Comparison of ENCODE assay signal across 36 cellular contexts in genomic region chr7:107778283-107778682, GRCh38. TPM values are rescaled to one million over a fixed set of nuclear protein-coding genes. Genes with fewer than 3 reads are reported as not detected.
"Had no signal": no experiment of that assay in that cellular context is flagged by ENCODE, and none has a peak within 500 bp of the region (broad histone marks: within the 10 kb centered on the region; RNA-seq: fewer than 3 reads in every experiment).

No MANE protein-coding gene starts in this region.

- H3K27ac ChIP-seq: brain microvascular endothelial cell, RWPE1, WERI-Rb-1 had no signal

- H3K36me3 ChIP-seq: brain microvascular endothelial cell, WERI-Rb-1 had no signal

- H3K4me3 ChIP-seq: K562 had no signal

- H3K27me3 ChIP-seq: brain microvascular endothelial cell had no signal

- DNase-seq: activated CD4-positive, alpha-beta memory T cell treated with anti-CD3 and anti-CD28 coated beads, Interleukin-2, amount 10 ng/mL, durations not matched to agents 7 days and 5 days; activated CD4-positive, alpha-beta T cell treated with anti-CD3 and anti-CD28 coated beads for 1 hour; activated CD4-positive, alpha-beta T cell treated with anti-CD3 and anti-CD28 coated beads for 48 hours; activated CD4-positive, CD25-positive, alpha-beta regulatory T cell; activated CD8-positive, alpha-beta memory T cell treated with anti-CD3 and anti-CD28 coated beads for 24 hours; activated CD8-positive, alpha-beta memory T cell treated with anti-CD3 and anti-CD28 coated beads, Interleukin-2, amount 10 ng/mL, durations not matched to agents 7 days and 5 days; activated CD8-positive, alpha-beta memory T cell treated with anti-CD3 and anti-CD28 coated beads, Interleukin-2, amount 50 U/mL, for 48 hours; activated effector memory CD4-positive, alpha-beta T cell treated with Interleukin-2 at 50 U/mL for 16 hours; activated naive CD4-positive, alpha-beta T cell treated with anti-CD3 and anti-CD28 coated beads, Interleukin-2, amount 10 ng/mL, durations not matched to agents 7 days and 5 days; activated naive CD8-positive, alpha-beta T cell treated with anti-CD3 and anti-CD28 coated beads for 36 hours; activated T-cell treated with anti-CD3 and anti-CD28 coated beads, Interleukin-2, amount 50 U/mL, for 48 hours; amniotic stem cell; aorta; brain microvascular endothelial cell; NCI-H1092 treated with DMSO at 0.1 percent for 48 hours; NCI-H1417; NCI-H146; NCI-H187; NCI-H2029 treated with DMSO at 0.1 percent for 48 hours; NCI-H2107; NCI-H2171; NCI-H510A; NCI-H526; NCI-H748 treated with DMSO at 0.1 percent for 48 hours; NK-92 treated with Interleukin-12 subunit alpha and Interleukin-12 subunit beta, amount 100 ng/mL, for 24 hours; PC-3; SIG-M5; T-cell; T-helper 17 cell; WERI-Rb-1 had no signal

- ATAC-seq: activated CD8-positive, alpha-beta memory T cell treated with anti-CD3 and anti-CD28 coated beads, Interleukin-2, amount 10 ng/mL, durations not matched to agents 7 days and 5 days; K562; PC-3; Right ventricle myocardium inferior; SK-N-SH treated with all-trans-retinoic acid at 6 μM for 48 hours; T-cell; T-helper 17 cell had no signal

RNA-seq across cellular contexts. Expression of gene SLC26A3, which starts 24.7 kb away (rescaled TPM):
- total RNA-seq: activated CD4-positive, alpha-beta memory T cell treated with anti-CD3 and anti-CD28 coated beads, Interleukin-2, amount 10 ng/mL, durations not matched to agents 7 days and 5 days; activated CD8-positive, alpha-beta memory T cell treated with anti-CD3 and anti-CD28 coated beads, Interleukin-2, amount 10 ng/mL, durations not matched to agents 7 days and 5 days; activated naive CD8-positive, alpha-beta T cell treated with anti-CD3 and anti-CD28 coated beads for 36 hours; aorta; M059J; PC-3; Right ventricle myocardium inferior; SK-MEL-5; T-helper 17 cell had no signal
